Comparison of ENCODE assay signal across 8 cellular contexts in the genomic region with DNA sequence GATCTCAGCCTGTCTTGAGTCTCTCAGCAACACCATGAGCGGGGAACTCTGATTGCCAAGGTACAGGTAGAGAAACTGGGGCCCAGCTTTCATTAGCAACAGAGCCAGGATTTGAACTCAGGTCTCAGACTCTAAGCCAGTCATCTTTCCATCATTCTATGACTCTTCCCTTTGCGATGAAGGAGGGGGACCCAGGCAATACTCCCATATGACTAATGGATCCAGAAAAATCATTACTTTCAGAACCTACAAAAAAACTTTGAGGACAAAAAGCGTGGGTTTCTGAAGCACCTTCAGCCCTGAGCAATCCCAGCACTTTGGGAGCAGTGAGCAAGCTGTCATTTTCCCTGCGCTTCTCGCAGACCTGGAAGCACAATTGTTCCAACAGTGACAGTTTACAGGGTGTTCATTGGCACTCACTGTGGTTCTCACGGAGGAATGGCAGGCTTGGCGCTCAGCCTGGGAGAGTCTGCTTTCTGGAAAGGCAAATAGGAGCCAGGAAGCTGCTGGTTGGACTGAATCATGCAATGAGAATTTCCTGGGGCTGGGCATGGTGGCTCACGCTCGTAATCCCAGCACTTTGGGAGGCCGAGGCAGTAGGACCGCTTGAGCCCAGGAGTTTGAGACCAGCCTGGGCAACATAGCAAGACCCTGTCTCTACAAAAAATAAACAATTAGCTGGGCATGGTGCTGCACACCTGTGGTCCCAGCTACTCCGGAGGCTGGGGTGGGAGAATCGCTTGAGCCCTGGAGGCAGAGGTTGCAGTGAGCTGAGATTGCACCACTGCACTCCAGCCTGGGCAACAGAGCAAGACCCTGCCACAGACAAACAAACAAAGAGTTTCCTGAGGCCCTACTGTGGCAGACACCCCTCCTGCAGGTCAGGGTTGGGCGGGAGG. TPM values are rescaled to one million over a fixed set of nuclear protein-coding genes. Genes with fewer than 3 reads are reported as not detected.
DNase-seq lines count a peak whose midpoint lies in the region; ATAC-seq and TF ChIP-seq lines count a peak whose summit lies in the region.

No MANE protein-coding gene starts in this region.

- no peak for TF ChIP-seq POLR2A in heart left ventricle (IDR thresholded peaks at IDR 0.05)

- no peaks in the 10 kb centered on the region for H3K9me3 Mint-ChIP-seq in activated T-helper 1 cell treated with anti-CD3 and anti-CD28 coated beads, Interleukin-12 subunit alpha, Interleukin-12 subunit beta, Interleukin-2, Interleukin-4 antibody, amounts not matched to agents 30 ng/mL and 10 ng/mL and 1 ng/mL, durations not matched to agents 14 hours and 24 hours and 36 hours
- H3K9me3 Mint-ChIP-seq in progenitor cell of endocrine pancreas (ENCODE audit: low read depth) = no peaks in the 10 kb centered on the region

- H3K4me1 Mint-ChIP-seq in activated T-helper 1 cell treated with anti-CD3 and anti-CD28 coated beads, Interleukin-12 subunit alpha, Interleukin-12 subunit beta, Interleukin-2, Interleukin-4 antibody, amounts not matched to agents 30 ng/mL and 10 ng/mL and 1 ng/mL, durations not matched to agents 14 hours and 24 hours and 36 hours (ENCODE audit: low read depth) = peaks cover 55% of the 10 kb centered on the region
- H3K4me1 Mint-ChIP-seq in progenitor cell of endocrine pancreas (ENCODE audit: low read depth) = no peaks in the 10 kb centered on the region

- H3K27me3 ChIP-seq in heart left ventricle = no peaks in the 10 kb centered on the region

- H3K27me3 Mint-ChIP-seq in activated T-helper 1 cell treated with anti-CD3 and anti-CD28 coated beads, Interleukin-12 subunit alpha, Interleukin-12 subunit beta, Interleukin-2, Interleukin-4 antibody, amounts not matched to agents 30 ng/mL and 10 ng/mL and 1 ng/mL, durations not matched to agents 14 hours and 24 hours and 36 hours (ENCODE audit: insufficient read depth) = no peaks in the 10 kb centered on the region
- no peaks in the 10 kb centered on the region for H3K27me3 Mint-ChIP-seq in progenitor cell of endocrine pancreas

- no peaks in the 10 kb centered on the region for H3K36me3 ChIP-seq in heart left ventricle

- H3K27ac ChIP-seq in heart left ventricle = peak overlapping the region in 11 of 12 donors; percentile 24 to 68 (median 57)
- peak overlapping the region in 12 of 21 experiments; percentile 3 to 62 (median 44) for H3K27ac ChIP-seq in skin epidermis

- ATAC-seq in heart left ventricle (peak; percentile 93 to 97 (median 94)), GM19397 (IDR thresholded peaks at IDR 0.05; ENCODE audit: unreplicated experiment) (no peak)

- peak overlapping the region; percentile 90 for H3K27ac Mint-ChIP-seq in activated T-helper 1 cell treated with anti-CD3 and anti-CD28 coated beads, Interleukin-12 subunit alpha, Interleukin-12 subunit beta, Interleukin-2, Interleukin-4 antibody, amounts not matched to agents 30 ng/mL and 10 ng/mL and 1 ng/mL, durations not matched to agents 14 hours and 24 hours and 36 hours
- no peak overlapping the region for H3K27ac Mint-ChIP-seq in progenitor cell of endocrine pancreas

- H3K4me3 ChIP-seq in heart left ventricle (no peak overlapping the region), skin epidermis (no peak overlapping the region)

- H3K4me3 Mint-ChIP-seq in activated T-helper 1 cell treated with anti-CD3 and anti-CD28 coated beads, Interleukin-12 subunit alpha, Interleukin-12 subunit beta, Interleukin-2, Interleukin-4 antibody, amounts not matched to agents 30 ng/mL and 10 ng/mL and 1 ng/mL, durations not matched to agents 14 hours and 24 hours and 36 hours = peak overlapping the region; percentile 79
- H3K4me3 Mint-ChIP-seq in progenitor cell of endocrine pancreas (ENCODE audit: low read depth) = no peak overlapping the region

- 52 to 56% (median 53%) methylated on average over 14 of the region's 14 CpGs for WGBS in heart left ventricle, 4 donors

- peak; percentile 49 for DNase-seq in DMS53 (lab: John Stamatoyannopoulos, UW)
- no peak for DNase-seq in DMS53 treated with DMSO at 0.1 percent for 48 hours (lab: John Stamatoyannopoulos, UW; ENCODE audit: unreplicated experiment)
- DNase-seq in activated T-helper 1 cell treated with anti-CD3 and anti-CD28 coated beads, Interleukin-12 subunit alpha, Interleukin-12 subunit beta, Interleukin-2, Interleukin-4 antibody, amounts not matched to agents 30 ng/mL and 10 ng/mL and 1 ng/mL, durations not matched to agents 14 hours and 24 hours and 36 hours (ENCODE audit: low spot score) = no peak
- DNase-seq in heart left ventricle = peak; percentile 77 to 91 (median 83)
- DNase-seq in NOMO-1 (lab: John Stamatoyannopoulos, UW; ENCODE audit: unreplicated experiment in 2 of 2) = no peak
- no peak for DNase-seq in progenitor cell of endocrine pancreas (ENCODE audit: low spot score, unreplicated experiment)

- H3K36me3 Mint-ChIP-seq in activated T-helper 1 cell treated with anti-CD3 and anti-CD28 coated beads, Interleukin-12 subunit alpha, Interleukin-12 subunit beta, Interleukin-2, Interleukin-4 antibody, amounts not matched to agents 30 ng/mL and 10 ng/mL and 1 ng/mL, durations not matched to agents 14 hours and 24 hours and 36 hours (ENCODE audit: low read depth) = peaks cover 2% of the 10 kb centered on the region
- no peaks in the 10 kb centered on the region for H3K36me3 Mint-ChIP-seq in progenitor cell of endocrine pancreas (ENCODE audit: insufficient read depth)

- intact Hi-C loops in activated T-helper 1 cell treated with anti-CD3 and anti-CD28 coated beads, Interleukin-12 subunit alpha, Interleukin-12 subunit beta, Interleukin-2, Interleukin-4 antibody, amounts not matched to agents 30 ng/mL and 10 ng/mL and 1 ng/mL, durations not matched to agents 14 hours and 24 hours and 36 hours (cut with micrococcal nuclease) = no loop called here
- intact Hi-C loops in heart left ventricle (cut with DNase I) = loop anchor here in 3 of 10 donors (5.0 kb wide), 3 partner anchors 69 to 129 kb away; no protein-coding TSS in a partner anchor

- no peak for TF ChIP-seq CTCF in heart left ventricle (IDR thresholded peaks at IDR 0.05)
- TF ChIP-seq CTCF in progenitor cell of endocrine pancreas (IDR thresholded peaks at IDR 0.05; ENCODE audit: unreplicated experiment) = no peak

- H3K9me3 ChIP-seq in heart left ventricle = peaks cover 0 to under 1% (median 0%) of the 10 kb centered on the region in 12 donors

- peaks cover 0 to 25% (median 8%) of the 10 kb centered on the region in 12 donors for H3K4me1 ChIP-seq in heart left ventricle

RNA-seq across cellular contexts. Expression of a gene that starts 40.1 kb away (rescaled TPM):
- total RNA-seq in activated T-helper 1 cell treated with anti-CD3 and anti-CD28 coated beads, Interleukin-12 subunit alpha, Interleukin-12 subunit beta, Interleukin-2, Interleukin-4 antibody, amounts not matched to agents 30 ng/mL and 10 ng/mL and 1 ng/mL, durations not matched to agents 14 hours and 24 hours and 36 hours = not detected in 2 replicates
- total RNA-seq in heart left ventricle (under 1 TPM in 2 of 9 donors, not detected in 7; 0.14 to 0.25 TPM), progenitor cell of endocrine pancreas (not detected in 2 replicates)
- polyA plus RNA-seq in heart left ventricle = under 1 TPM in 1 of 2 donors, not detected in 1; 0.06 TPM

RNA-seq across cellular contexts. Expression of a gene that starts 40.5 kb away (rescaled TPM):
- total RNA-seq in activated T-helper 1 cell treated with anti-CD3 and anti-CD28 coated beads, Interleukin-12 subunit alpha, Interleukin-12 subunit beta, Interleukin-2, Interleukin-4 antibody, amounts not matched to agents 30 ng/mL and 10 ng/mL and 1 ng/mL, durations not matched to agents 14 hours and 24 hours and 36 hours = 2.2 and 2.6 TPM in 2 replicates
- total RNA-seq in heart left ventricle = not detected
- not detected for polyA plus RNA-seq in heart left ventricle
- total RNA-seq in progenitor cell of endocrine pancreas = not detected in 2 replicates

Comparison
In these comparisons a context has a peak if more than half of its experiments do, and no peak if none do; other contexts are left out.
1. DNase-seq: peak in DMS53 (single experiment) and heart left ventricle (5 of 5); none in DMS53 treated with DMSO at 0.1 percent for 48 hours (single experiment), activated T-helper 1 cell treated with anti-CD3 and anti-CD28 coated beads, Interleukin-12 subunit alpha, Interleukin-12 subunit beta, Interleukin-2, Interleukin-4 antibody, amounts not matched to agents 30 ng/mL and 10 ng/mL and 1 ng/mL, durations not matched to agents 14 hours and 24 hours and 36 hours (single experiment), NOMO-1 (0 of 2) and progenitor cell of endocrine pancreas (single experiment).